Comparison of ENCODE assay signal across 1 cellular context in genomic region chr11:113907155-113907554, GRCh38.
TF ChIP-seq lines count a peak whose summit lies in the region.

No MANE protein-coding gene starts in this region.

TF ChIP-seq in HEK293, 187 proteins besides CTCF, POLR2A, EP300 and RAD21 (continued from another document and continues in another):
- TF ChIP-seq, protein P1, sequence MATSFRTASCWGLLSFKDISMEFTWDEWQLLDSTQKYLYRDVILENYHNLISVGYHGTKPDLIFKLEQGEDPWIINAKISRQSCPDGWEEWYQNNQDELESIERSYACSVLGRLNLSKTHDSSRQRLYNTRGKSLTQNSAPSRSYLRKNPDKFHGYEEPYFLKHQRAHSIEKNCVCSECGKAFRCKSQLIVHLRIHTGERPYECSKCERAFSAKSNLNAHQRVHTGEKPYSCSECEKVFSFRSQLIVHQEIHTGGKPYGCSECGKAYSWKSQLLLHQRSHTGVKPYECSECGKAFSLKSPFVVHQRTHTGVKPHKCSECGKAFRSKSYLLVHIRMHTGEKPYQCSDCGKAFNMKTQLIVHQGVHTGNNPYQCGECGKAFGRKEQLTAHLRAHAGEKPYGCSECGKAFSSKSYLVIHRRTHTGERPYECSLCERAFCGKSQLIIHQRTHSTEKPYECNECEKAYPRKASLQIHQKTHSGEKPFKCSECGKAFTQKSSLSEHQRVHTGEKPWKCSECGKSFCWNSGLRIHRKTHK (tag by site-specific recombination; IDR thresholded peaks at IDR 0.05), result no peak
- TF ChIP-seq ZNF132 (tag by site-specific recombination; IDR thresholded peaks at IDR 0.05; ENCODE audit: borderline replicate concordance) (no peak), ZNF670 (tag by site-specific recombination; IDR thresholded peaks at IDR 0.05; ENCODE audit: low read depth) (no peak), ZNF140 (tag by site-specific recombination; IDR thresholded peaks at IDR 0.05) (no peak), YY2 (tag by site-specific recombination; IDR thresholded peaks at IDR 0.05) (no peak), GLI4 (tag by site-specific recombination; IDR thresholded peaks at IDR 0.05) (no peak), YY1 (tag by site-specific recombination; IDR thresholded peaks at IDR 0.05) (no peak), ZNF48 (tag by site-specific recombination; IDR thresholded peaks at IDR 0.05) (no peak), EGR2 (tag by site-specific recombination; IDR thresholded peaks at IDR 0.05; ENCODE audit: low read depth) (no peak), ZNF600 (tag by site-specific recombination; IDR thresholded peaks at IDR 0.05) (no peak), GLIS1 (tag by site-specific recombination; IDR thresholded peaks at IDR 0.05) (0 out of 2 replicates have a peak, but pooled peaks have one; percentile 24), ZNF274 (IDR thresholded peaks at IDR 0.05; ENCODE audit: low read length) (no peak), ZNF274 (tag by site-specific recombination; IDR thresholded peaks at IDR 0.05; ENCODE audit: borderline replicate concordance) (no peak), MZF1 (tag by site-specific recombination; IDR thresholded peaks at IDR 0.05; ENCODE audit: borderline replicate concordance) (no peak), ZNF394 (tag by site-specific recombination; IDR thresholded peaks at IDR 0.05; ENCODE audit: borderline replicate concordance) (no peak; the same call in 1 of the 2 replicates), ZBTB21 (tag by site-specific recombination; IDR thresholded peaks at IDR 0.05) (no peak), ZNF239 (tag by site-specific recombination; IDR thresholded peaks at IDR 0.05) (no peak), REST (tag by site-specific recombination; IDR thresholded peaks at IDR 0.05) (no peak), ZNF121 (tag by site-specific recombination; IDR thresholded peaks at IDR 0.05) (no peak), ZNF184 (tag by site-specific recombination; IDR thresholded peaks at IDR 0.05) (no peak), ZNF701 (tag by site-specific recombination; IDR thresholded peaks at IDR 0.05) (no peak), MYNN (tag by site-specific recombination; IDR thresholded peaks at IDR 0.05; ENCODE audit: borderline replicate concordance) (no peak), ZNF391 (tag by site-specific recombination; IDR thresholded peaks at IDR 0.05; ENCODE audit: borderline replicate concordance, low read depth) (0 out of 2 replicates have a peak, but pooled peaks have one; percentile 32), ZBTB8A (tag by site-specific recombination; IDR thresholded peaks at IDR 0.05) (no peak), OSR2 (tag by site-specific recombination; IDR thresholded peaks at IDR 0.05) (peak; percentile 74; the same call in 1 of the 2 replicates), IKZF3 (tag by site-specific recombination; IDR thresholded peaks at IDR 0.05) (peak; percentile 51; the same call in 1 of the 2 replicates), HOXD13 (CRISPR knock-in tag; IDR thresholded peaks at IDR 0.05; ENCODE audit: borderline replicate concordance) (no peak), KLF8 (tag by site-specific recombination; IDR thresholded peaks at IDR 0.05) (0 out of 2 replicates have a peak, but pooled peaks have one; percentile 30), ZNF792 (tag by site-specific recombination; IDR thresholded peaks at IDR 0.05) (no peak), ZNF157 (tag by site-specific recombination; IDR thresholded peaks at IDR 0.05) (no peak), ZBTB20 (tag by site-specific recombination; IDR thresholded peaks at IDR 0.05) (no peak), ZNF214 (tag by site-specific recombination; IDR thresholded peaks at IDR 0.05; ENCODE audit: borderline replicate concordance) (no peak), ZNF544 (tag by site-specific recombination; IDR thresholded peaks at IDR 0.05) (no peak), SP3 (tag by site-specific recombination; IDR thresholded peaks at IDR 0.05) (no peak), ZNF843 (tag by site-specific recombination; IDR thresholded peaks at IDR 0.05) (peak; percentile 83), ZNF621 (tag by site-specific recombination; IDR thresholded peaks at IDR 0.05) (no peak), ZNF23 (tag by site-specific recombination; IDR thresholded peaks at IDR 0.05; ENCODE audit: borderline replicate concordance) (no peak), ZNF350 (tag by site-specific recombination; IDR thresholded peaks at IDR 0.05) (no peak), ZNF174 (tag by site-specific recombination; IDR thresholded peaks at IDR 0.05) (no peak), ZNF37A (tag by site-specific recombination; IDR thresholded peaks at IDR 0.05) (no peak), TSHZ1 (tag by site-specific recombination; IDR thresholded peaks at IDR 0.05; ENCODE audit: borderline replicate concordance) (0 out of 2 replicates have a peak, but pooled peaks have one; percentile 65), ZSCAN16 (tag by site-specific recombination; IDR thresholded peaks at IDR 0.05) (no peak), ZNF266 (tag by site-specific recombination; IDR thresholded peaks at IDR 0.05; ENCODE audit: low read depth) (no peak)
- TF ChIP-seq, protein P2, sequence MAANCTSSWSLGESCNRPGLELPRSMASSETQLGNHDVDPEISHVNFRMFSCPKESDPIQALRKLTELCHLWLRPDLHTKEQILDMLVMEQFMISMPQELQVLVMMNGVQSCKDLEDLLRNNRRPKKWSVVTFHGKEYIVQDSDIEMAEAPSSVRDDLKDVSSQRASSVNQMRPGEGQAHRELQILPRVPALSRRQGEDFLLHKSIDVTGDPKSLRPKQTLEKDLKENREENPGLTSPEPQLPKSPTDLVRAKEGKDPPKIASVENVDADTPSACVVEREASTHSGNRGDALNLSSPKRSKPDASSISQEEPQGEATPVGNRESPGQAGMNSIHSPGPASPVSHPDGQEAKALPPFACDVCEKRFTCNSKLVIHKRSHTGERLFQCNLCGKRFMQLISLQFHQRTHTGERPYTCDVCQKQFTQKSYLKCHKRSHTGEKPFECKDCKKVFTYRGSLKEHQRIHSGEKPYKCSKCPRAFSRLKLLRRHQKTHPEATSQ (tag by site-specific recombination; IDR thresholded peaks at IDR 0.05), result no peak
- TF ChIP-seq, protein P3, sequence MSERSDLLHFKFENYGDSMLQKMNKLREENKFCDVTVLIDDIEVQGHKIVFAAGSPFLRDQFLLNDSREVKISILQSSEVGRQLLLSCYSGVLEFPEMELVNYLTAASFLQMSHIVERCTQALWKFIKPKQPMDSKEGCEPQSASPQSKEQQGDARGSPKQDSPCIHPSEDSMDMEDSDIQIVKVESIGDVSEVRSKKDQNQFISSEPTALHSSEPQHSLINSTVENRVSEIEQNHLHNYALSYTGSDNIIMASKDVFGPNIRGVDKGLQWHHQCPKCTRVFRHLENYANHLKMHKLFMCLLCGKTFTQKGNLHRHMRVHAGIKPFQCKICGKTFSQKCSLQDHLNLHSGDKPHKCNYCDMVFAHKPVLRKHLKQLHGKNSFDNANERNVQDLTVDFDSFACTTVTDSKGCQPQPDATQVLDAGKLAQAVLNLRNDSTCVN (tag by site-specific recombination; optimal IDR thresholded peaks at IDR 0.05), result no peak
- TF ChIP-seq, protein P4, sequence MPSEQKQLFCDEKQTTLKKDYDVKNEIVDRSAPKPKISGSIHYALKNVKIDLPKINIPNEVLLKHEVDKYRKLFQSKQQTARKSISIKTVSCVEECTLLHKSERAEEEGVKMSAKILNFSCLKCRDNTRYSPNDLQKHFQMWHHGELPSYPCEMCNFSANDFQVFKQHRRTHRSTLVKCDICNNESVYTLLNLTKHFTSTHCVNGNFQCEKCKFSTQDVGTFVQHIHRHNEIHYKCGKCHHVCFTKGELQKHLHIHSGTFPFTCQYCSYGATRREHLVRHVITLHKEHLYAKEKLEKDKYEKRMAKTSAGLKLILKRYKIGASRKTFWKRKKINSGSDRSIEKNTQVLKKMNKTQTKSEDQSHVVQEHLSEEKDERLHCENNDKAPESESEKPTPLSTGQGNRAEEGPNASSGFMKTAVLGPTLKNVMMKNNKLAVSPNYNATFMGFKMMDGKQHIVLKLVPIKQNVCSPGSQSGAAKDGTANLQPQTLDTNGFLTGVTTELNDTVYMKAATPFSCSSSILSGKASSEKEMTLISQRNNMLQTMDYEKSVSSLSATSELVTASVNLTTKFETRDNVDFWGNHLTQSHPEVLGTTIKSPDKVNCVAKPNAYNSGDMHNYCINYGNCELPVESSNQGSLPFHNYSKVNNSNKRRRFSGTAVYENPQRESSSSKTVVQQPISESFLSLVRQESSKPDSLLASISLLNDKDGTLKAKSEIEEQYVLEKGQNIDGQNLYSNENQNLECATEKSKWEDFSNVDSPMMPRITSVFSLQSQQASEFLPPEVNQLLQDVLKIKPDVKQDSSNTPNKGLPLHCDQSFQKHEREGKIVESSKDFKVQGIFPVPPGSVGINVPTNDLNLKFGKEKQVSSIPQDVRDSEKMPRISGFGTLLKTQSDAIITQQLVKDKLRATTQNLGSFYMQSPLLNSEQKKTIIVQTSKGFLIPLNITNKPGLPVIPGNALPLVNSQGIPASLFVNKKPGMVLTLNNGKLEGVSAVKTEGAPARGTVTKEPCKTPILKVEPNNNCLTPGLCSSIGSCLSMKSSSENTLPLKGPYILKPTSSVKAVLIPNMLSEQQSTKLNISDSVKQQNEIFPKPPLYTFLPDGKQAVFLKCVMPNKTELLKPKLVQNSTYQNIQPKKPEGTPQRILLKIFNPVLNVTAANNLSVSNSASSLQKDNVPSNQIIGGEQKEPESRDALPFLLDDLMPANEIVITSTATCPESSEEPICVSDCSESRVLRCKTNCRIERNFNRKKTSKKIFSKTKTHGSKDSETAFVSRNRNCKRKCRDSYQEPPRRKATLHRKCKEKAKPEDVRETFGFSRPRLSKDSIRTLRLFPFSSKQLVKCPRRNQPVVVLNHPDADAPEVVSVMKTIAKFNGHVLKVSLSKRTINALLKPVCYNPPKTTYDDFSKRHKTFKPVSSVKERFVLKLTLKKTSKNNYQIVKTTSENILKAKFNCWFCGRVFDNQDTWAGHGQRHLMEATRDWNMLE (tag by site-specific recombination; conservative IDR thresholded peaks at IDR 0.05; ENCODE audit: low read depth), result no peak
- TF ChIP-seq, protein P5, sequence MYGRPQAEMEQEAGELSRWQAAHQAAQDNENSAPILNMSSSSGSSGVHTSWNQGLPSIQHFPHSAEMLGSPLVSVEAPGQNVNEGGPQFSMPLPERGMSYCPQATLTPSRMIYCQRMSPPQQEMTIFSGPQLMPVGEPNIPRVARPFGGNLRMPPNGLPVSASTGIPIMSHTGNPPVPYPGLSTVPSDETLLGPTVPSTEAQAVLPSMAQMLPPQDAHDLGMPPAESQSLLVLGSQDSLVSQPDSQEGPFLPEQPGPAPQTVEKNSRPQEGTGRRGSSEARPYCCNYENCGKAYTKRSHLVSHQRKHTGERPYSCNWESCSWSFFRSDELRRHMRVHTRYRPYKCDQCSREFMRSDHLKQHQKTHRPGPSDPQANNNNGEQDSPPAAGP (tag by site-specific recombination; IDR thresholded peaks at IDR 0.05), result no peak
- TF ChIP-seq, protein P6, sequence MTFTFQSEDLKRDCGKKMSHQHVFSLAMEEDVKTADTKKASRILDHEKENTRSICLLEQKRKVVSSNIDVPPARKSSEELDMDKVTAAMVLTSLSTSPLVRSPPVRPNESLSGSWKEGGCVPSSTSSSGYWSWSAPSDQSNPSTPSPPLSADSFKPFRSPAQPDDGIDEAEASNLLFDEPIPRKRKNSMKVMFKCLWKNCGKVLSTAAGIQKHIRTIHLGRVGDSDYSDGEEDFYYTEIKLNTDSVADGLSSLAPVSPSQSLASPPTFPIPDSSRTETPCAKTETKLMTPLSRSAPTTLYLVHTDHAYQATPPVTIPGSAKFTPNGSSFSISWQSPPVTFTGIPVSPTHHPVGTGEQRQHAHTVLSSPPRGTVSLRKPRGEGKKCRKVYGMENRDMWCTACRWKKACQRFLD (tag by site-specific recombination; IDR thresholded peaks at IDR 0.05), result no peak
